23 cellular contexts compared by ENCODE assay signal in genomic region chr6:107230448-107230847, GRCh38.
"Had no signal": no experiment of that assay in that cellular context is flagged by ENCODE, and none has a peak within 500 bp of the region (broad histone marks: within the 10 kb centered on the region; RNA-seq: fewer than 3 reads in every experiment).

No MANE protein-coding gene starts in this region.

- H3K4me1 ChIP-seq: body of pancreas, psoas muscle, spleen, upper lobe of right lung had no signal

- ATAC-seq: activated CD4-positive, CD25-positive, alpha-beta regulatory T cell treated with anti-CD3 and anti-CD28 coated beads, Interleukin-2, amount 50 U/mL, for 24 hours; activated naive CD8-positive, alpha-beta T cell treated with anti-CD3 and anti-CD28 coated beads, Interleukin-2, amount 50 U/mL, for 24 hours; body of pancreas; esophagus mucosa; left ventricle myocardium superior; natural killer cell treated with Interleukin-12 subunit alpha and Interleukin-12 subunit beta and Interleukin-15 and Interleukin-18, amount 100 ng/mL, for 72 hours; psoas muscle; T-helper 17 cell; upper lobe of right lung had no signal

- DNase-seq: activated CD4-positive, alpha-beta memory T cell treated with anti-CD3 and anti-CD28 coated beads, Interleukin-2, amount 10 ng/mL, durations not matched to agents 7 days and 5 days; activated CD4-positive, alpha-beta T cell treated with anti-CD3 and anti-CD28 coated beads, Interleukin-2, amount 10 ng/mL, durations not matched to agents 24 days and 14 days; activated gamma-delta T cell; activated naive CD4-positive, alpha-beta T cell treated with anti-CD3 and anti-CD28 coated beads, Interleukin-2, amount 50 U/mL, for 16 hours; activated naive CD8-positive, alpha-beta T cell treated with anti-CD3 and anti-CD28 coated beads, Interleukin-2, amount 50 U/mL, for 24 hours; body of pancreas; caudate nucleus; effector CD4-positive, alpha-beta T cell; foreskin melanocyte; immature natural killer cell; left ventricle myocardium superior; ovary; psoas muscle; spleen; stimulated activated CD4-positive, alpha-beta T cell treated with anti-CD3 and anti-CD28 coated beads, Interleukin-4, amount 100 ng/mL, for 1 hour; stimulated activated naive CD4-positive, alpha-beta T cell treated with Interleukin-2 at 50 U/mL for 16 hours; T-helper 17 cell; upper lobe of right lung had no signal

- H3K4me3 ChIP-seq: body of pancreas, ovary, psoas muscle, right atrium auricular region, spleen, upper lobe of right lung had no signal

- H3K27ac ChIP-seq: body of pancreas, neutrophil, ovary, psoas muscle, right atrium auricular region, spleen, upper lobe of right lung had no signal

- H3K27me3 ChIP-seq: body of pancreas, neutrophil, ovary, right atrium auricular region, spleen, upper lobe of right lung had no signal

- H3K9me3 ChIP-seq: body of pancreas, neutrophil, ovary, psoas muscle, right atrium auricular region, upper lobe of right lung had no signal

- H3K36me3 ChIP-seq: neutrophil, ovary, right atrium auricular region, upper lobe of right lung had no signal
